In the genomic region with DNA sequence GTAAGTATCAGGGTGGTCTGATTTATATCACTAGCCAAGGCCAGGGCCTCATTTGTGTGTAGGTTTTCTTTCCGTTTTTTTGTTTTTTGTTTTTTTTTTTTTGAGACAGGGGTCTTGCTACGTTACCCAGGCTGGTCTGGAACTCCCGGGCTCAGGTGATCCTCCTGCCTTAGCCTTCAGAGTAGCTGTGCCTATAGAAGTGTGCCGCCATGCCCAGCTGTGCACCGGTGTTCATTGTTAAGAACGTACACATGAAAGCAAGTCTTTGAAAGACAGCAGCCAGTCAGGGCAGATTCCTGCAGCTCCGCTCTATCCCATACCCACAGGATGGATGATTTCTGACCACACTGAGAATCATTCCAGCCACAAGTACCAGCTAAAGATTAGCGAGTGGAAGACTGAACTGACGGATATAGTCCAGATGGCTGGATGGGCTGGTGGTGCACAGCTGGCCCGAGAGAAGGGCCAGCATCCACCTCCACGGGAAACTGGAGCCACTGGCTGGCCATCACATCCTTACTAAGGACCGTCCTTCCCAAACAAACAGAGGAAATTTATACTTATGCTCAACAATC, we compare ENCODE assay signal across 25 cellular contexts.
"Had no signal": no experiment of that assay in that cellular context is flagged by ENCODE, and none has a peak within 500 bp of the region (broad histone marks: within the 10 kb centered on the region; RNA-seq: fewer than 3 reads in every experiment).

No MANE protein-coding gene starts in this region.

- H3K4me3 ChIP-seq: esophagus squamous epithelium, gastroesophageal sphincter, neural progenitor cell, pancreas, prostate gland, right lobe of liver, spleen, testis, tibial nerve had no signal

- H3K27ac Mint-ChIP-seq: neural progenitor cell; stimulated activated memory B cell treated with anti-CD40 and anti-IgM and Interleukin-4, amounts not matched to agents 10 μg/mL and 1 μg/mL and 100 μg/mL, for 72 hours; stimulated activated naive CD8-positive, alpha-beta T cell treated with anti-CD3 and anti-CD28 coated beads, Interleukin-15, Interleukin-2, amounts not matched to agents 100 ng/mL and 50 ng/mL, for 24 hours had no signal

- H3K27me3 ChIP-seq: neural progenitor cell, pancreas, right lobe of liver, testis had no signal

- H3K9me3 ChIP-seq: esophagus squamous epithelium, gastroesophageal sphincter, pancreas, prostate gland, right lobe of liver, spleen, testis, tibial nerve had no signal

- H3K4me3 Mint-ChIP-seq: neural progenitor cell; stimulated activated memory B cell treated with anti-CD40 and anti-IgM and Interleukin-4, amounts not matched to agents 10 μg/mL and 1 μg/mL and 100 μg/mL, for 72 hours; stimulated activated naive CD8-positive, alpha-beta T cell treated with anti-CD3 and anti-CD28 coated beads, Interleukin-15, Interleukin-2, amounts not matched to agents 100 ng/mL and 50 ng/mL, for 24 hours had no signal

- H3K36me3 Mint-ChIP-seq: immature natural killer cell; naive thymus-derived CD8-positive, alpha-beta T cell; stimulated activated memory B cell treated with anti-CD40 and anti-IgM and Interleukin-4, amounts not matched to agents 10 μg/mL and 1 μg/mL and 100 μg/mL, for 72 hours had no signal

- ATAC-seq: gastroesophageal sphincter; left colon; naive thymus-derived CD8-positive, alpha-beta T cell; pancreas; right lobe of liver; stimulated activated memory B cell treated with anti-CD40 and anti-IgM and Interleukin-4, amounts not matched to agents 10 μg/mL and 1 μg/mL and 100 μg/mL, for 72 hours had no signal

- DNase-seq: cerebellar nuclear complex; dermis blood vessel endothelial cell; esophagus squamous epithelium; foreskin fibroblast; glutamatergic neuron; kidney; left colon; mesendoderm; naive thymus-derived CD8-positive, alpha-beta T cell; nucleus accumbens; pancreas; retina; right lobe of liver; spleen; stimulated activated CD4-positive, alpha-beta T cell treated with anti-CD3 and anti-CD28 coated beads, Interleukin-15, amount 100 ng/mL, for 24 hours; stimulated activated CD4-positive, alpha-beta T cell treated with anti-CD3 and anti-CD28 coated beads, Interleukin-1b, Interleukin-23, amount 100 ng/mL, for 48 hours; stimulated activated CD4-positive, alpha-beta T cell treated with anti-CD3 and anti-CD28 coated beads, Interleukin-4, amount 100 ng/mL, for 24 hours; testis had no signal

- H2AFZ ChIP-seq: neural progenitor cell had no signal

- H3K9ac ChIP-seq: neural progenitor cell had no signal

- H3K36me3 ChIP-seq: esophagus squamous epithelium, gastroesophageal sphincter, neural progenitor cell, pancreas, prostate gland, tibial nerve had no signal

- H3K9me3 Mint-ChIP-seq: immature natural killer cell; naive thymus-derived CD8-positive, alpha-beta T cell; neural progenitor cell; stimulated activated memory B cell treated with anti-CD40 and anti-IgM and Interleukin-4, amounts not matched to agents 10 μg/mL and 1 μg/mL and 100 μg/mL, for 72 hours; stimulated activated naive CD8-positive, alpha-beta T cell treated with anti-CD3 and anti-CD28 coated beads, Interleukin-15, Interleukin-2, amounts not matched to agents 100 ng/mL and 50 ng/mL, for 24 hours had no signal

- H3K4me1 ChIP-seq: esophagus squamous epithelium, gastroesophageal sphincter, pancreas, prostate gland, right lobe of liver, testis, tibial nerve had no signal

- H3K4me2 ChIP-seq: neural progenitor cell had no signal

- H3K27ac ChIP-seq: esophagus squamous epithelium, gastroesophageal sphincter, neural progenitor cell, pancreas, prostate gland, right lobe of liver, spleen, testis, tibial nerve had no signal
